Comparison of ENCODE assay signal across 21 cellular contexts in the genomic region with DNA sequence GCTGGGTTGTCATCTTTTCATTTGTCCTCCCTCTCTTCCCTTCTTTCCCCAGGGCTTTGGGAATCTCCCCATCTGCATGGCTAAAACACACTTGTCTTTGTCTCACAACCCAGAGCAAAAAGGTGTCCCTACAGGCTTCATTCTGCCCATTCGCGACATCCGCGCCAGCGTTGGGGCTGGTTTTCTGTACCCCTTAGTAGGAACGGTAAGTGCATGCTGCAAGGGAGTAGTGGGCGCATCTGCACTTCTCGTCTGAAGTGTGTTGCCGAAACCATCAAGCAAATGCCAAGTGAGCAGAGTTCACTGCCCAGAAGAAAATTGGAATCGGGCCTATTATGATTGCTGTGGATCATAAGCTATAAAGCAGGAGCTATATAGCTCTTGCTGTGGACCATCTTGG.
"Had no signal": no experiment of that assay in that cellular context is flagged by ENCODE, and none has a peak within 500 bp of the region (broad histone marks: within the 10 kb centered on the region; RNA-seq: fewer than 3 reads in every experiment).

No MANE protein-coding gene starts in this region.

- H3K27ac ChIP-seq: heart right ventricle, pancreas, testis, tibial nerve had no signal

- H3K27me3 ChIP-seq: dorsolateral prefrontal cortex, heart right ventricle, pancreas, testis, tibial nerve had no signal

- DNase-seq: cortex of kidney; dorsolateral prefrontal cortex; effector CD8-positive, alpha-beta T cell; heart right ventricle; hypothalamus; kidney glomerular epithelial cell; mammary epithelial cell; natural killer cell; nucleus accumbens; pancreas; right cardiac atrium; stimulated activated CD4-positive, alpha-beta T cell treated with anti-CD3 and anti-CD28 coated beads, Interleukin-4, amount 100 ng/mL, for 24 hours; stimulated activated naive B cell treated with anti-CD40 and anti-IgM and Interleukin-4, amounts not matched to agents 10 μg/mL and 1 μg/mL and 100 μg/mL, for 72 hours; stimulated activated naive CD8-positive, alpha-beta T cell treated with anti-CD3 and anti-CD28 coated beads, Interleukin-15, amount 100 ng/mL, for 72 hours; testis had no signal

- H3K4me2 ChIP-seq: smooth muscle cell had no signal

- H3K4me1 ChIP-seq: pancreas, testis, tibial nerve had no signal

- H3K36me3 Mint-ChIP-seq: natural killer cell had no signal

- H3K27ac Mint-ChIP-seq: mesothelial cell of epicardium; natural killer cell; progenitor cell of endocrine pancreas; stimulated activated naive B cell treated with anti-CD40 and anti-IgM and Interleukin-4, amounts not matched to agents 10 μg/mL and 1 μg/mL and 100 μg/mL, for 72 hours had no signal

- H3K9me3 ChIP-seq: heart right ventricle, pancreas, testis, tibial nerve had no signal

- H3K4me3 ChIP-seq: dorsolateral prefrontal cortex, heart right ventricle, pancreas, smooth muscle cell, testis, tibial nerve had no signal

- ATAC-seq: esophagus mucosa; heart right ventricle; natural killer cell; pancreas; right cardiac atrium; stimulated activated naive B cell treated with anti-CD40 and anti-IgM and Interleukin-4, amounts not matched to agents 10 μg/mL and 1 μg/mL and 100 μg/mL, for 72 hours; stimulated activated naive CD8-positive, alpha-beta T cell treated with anti-CD3 and anti-CD28 coated beads, Interleukin-15, amount 100 ng/mL, for 72 hours had no signal

- H3K4me3 Mint-ChIP-seq: mesothelial cell of epicardium; natural killer cell; neural crest cell; stimulated activated naive B cell treated with anti-CD40 and anti-IgM and Interleukin-4, amounts not matched to agents 10 μg/mL and 1 μg/mL and 100 μg/mL, for 72 hours; stimulated activated naive CD8-positive, alpha-beta T cell treated with anti-CD3 and anti-CD28 coated beads, Interleukin-15, amount 100 ng/mL, for 72 hours had no signal

- H3K9me3 Mint-ChIP-seq: mesothelial cell of epicardium; natural killer cell; neural crest cell; stimulated activated naive B cell treated with anti-CD40 and anti-IgM and Interleukin-4, amounts not matched to agents 10 μg/mL and 1 μg/mL and 100 μg/mL, for 72 hours; stimulated activated naive CD8-positive, alpha-beta T cell treated with anti-CD3 and anti-CD28 coated beads, Interleukin-15, amount 100 ng/mL, for 72 hours had no signal

- H3K4me1 Mint-ChIP-seq: mesothelial cell of epicardium, neural crest cell had no signal

- H3K27me3 Mint-ChIP-seq: progenitor cell of endocrine pancreas; stimulated activated naive B cell treated with anti-CD40 and anti-IgM and Interleukin-4, amounts not matched to agents 10 μg/mL and 1 μg/mL and 100 μg/mL, for 72 hours; stimulated activated naive CD8-positive, alpha-beta T cell treated with anti-CD3 and anti-CD28 coated beads, Interleukin-15, amount 100 ng/mL, for 72 hours had no signal
